Comparison of ENCODE assay signal across 8 cellular contexts in genomic region chr20:25178563-25179438, GRCh38. TPM values are rescaled to one million over a fixed set of nuclear protein-coding genes. Genes with fewer than 3 reads are reported as not detected.
DNase-seq lines count a peak whose midpoint lies in the region; ATAC-seq and TF ChIP-seq lines count a peak whose summit lies in the region.

No MANE protein-coding gene starts in this region.

- no peak for TF ChIP-seq POLR2A in erythroblast (IDR thresholded peaks at IDR 0.05; ENCODE audit: low read length)

- DNase-seq in A172 (ENCODE audit: low spot score): peak; percentile 92
- DNase-seq in ELR (ENCODE audit: low read depth): peak; percentile 96
- peak; percentile 98 for DNase-seq in M059J (ENCODE audit: low read depth)
- peak; percentile 30 to 51 for DNase-seq in erythroblast (lab: John Stamatoyannopoulos, UW)
- peak; percentile 20 for DNase-seq in nephron progenitor cell
- DNase-seq in effector CD8-positive, alpha-beta T cell (lab: John Stamatoyannopoulos, UW): no peak

- peak; percentile 89 for ATAC-seq in SK-N-SH treated with all-trans-retinoic acid at 6 μM for 48 hours
- ATAC-seq in HG02798 (IDR thresholded peaks at IDR 0.05; ENCODE audit: poor library complexity, unreplicated experiment): no peak

- no peaks in the 10 kb centered on the region for H3K4me1 Mint-ChIP-seq in nephron progenitor cell

- peak; percentile 74 for TF ChIP-seq CTCF in nephron progenitor cell (IDR thresholded peaks at IDR 0.05)

- no peak overlapping the region for H3K4me3 Mint-ChIP-seq in nephron progenitor cell

- H3K27me3 Mint-ChIP-seq in nephron progenitor cell (ENCODE audit: low read depth, poor library complexity): peaks cover 45% of the 10 kb centered on the region

- no peak overlapping the region for H3K27ac Mint-ChIP-seq in nephron progenitor cell

- peaks cover 20% of the 10 kb centered on the region for H3K9me3 Mint-ChIP-seq in nephron progenitor cell

- H3K36me3 Mint-ChIP-seq in nephron progenitor cell (ENCODE audit: low read depth): no peaks in the 10 kb centered on the region

TF ChIP-seq in SK-N-SH treated with all-trans-retinoic acid at 6 μM for 48 hours, 23 proteins besides CTCF, POLR2A, EP300 and RAD21:
- TF ChIP-seq PATZ1 (CRISPR knock-in tag; IDR thresholded peaks at IDR 0.05; ENCODE audit: borderline replicate concordance) (no peak), POU6F1 (CRISPR knock-in tag; IDR thresholded peaks at IDR 0.05; ENCODE audit: borderline replicate concordance, low read depth) (no peak), BACH2 (CRISPR knock-in tag; IDR thresholded peaks at IDR 0.05; ENCODE audit: borderline replicate concordance) (no peak), ESRRG (CRISPR knock-in tag; IDR thresholded peaks at IDR 0.05) (no peak), TSHZ2 (CRISPR knock-in tag; IDR thresholded peaks at IDR 0.05) (no peak), RARB (CRISPR knock-in tag; IDR thresholded peaks at IDR 0.05) (no peak), SNAI2 (CRISPR knock-in tag; IDR thresholded peaks at IDR 0.05) (no peak), OSR1 (CRISPR knock-in tag; IDR thresholded peaks at IDR 0.05) (no peak), ZFP30 (CRISPR knock-in tag; IDR thresholded peaks at IDR 0.05) (no peak), ZC3H10 (CRISPR knock-in tag; IDR thresholded peaks at IDR 0.05) (no peak), CSDC2 (CRISPR knock-in tag; IDR thresholded peaks at IDR 0.05) (no peak), ZNF565 (CRISPR knock-in tag; conservative IDR thresholded peaks at IDR 0.05; ENCODE audit: low read depth) (no peak), ZFP3 (CRISPR knock-in tag; IDR thresholded peaks at IDR 0.05) (no peak), TOX (CRISPR knock-in tag; IDR thresholded peaks at IDR 0.05; ENCODE audit: borderline replicate concordance) (no peak), ISL1 (CRISPR knock-in tag; IDR thresholded peaks at IDR 0.05) (no peak), CSRNP3 (CRISPR knock-in tag; IDR thresholded peaks at IDR 0.05) (no peak), ZNF8 (CRISPR knock-in tag; IDR thresholded peaks at IDR 0.05) (no peak), PPARA (CRISPR knock-in tag; IDR thresholded peaks at IDR 0.05; ENCODE audit: borderline replicate concordance) (no peak), GLIS3 (CRISPR knock-in tag; IDR thresholded peaks at IDR 0.05) (no peak), ARNTL (CRISPR knock-in tag; IDR thresholded peaks at IDR 0.05; ENCODE audit: borderline replicate concordance, low read depth) (no peak)
TF ChIP-seq in SK-N-SH treated with all-trans-retinoic acid at 6 μM for 48 hours: peak in this region for 0.

RNA-seq across cellular contexts. Expression of gene ENTPD6, which starts 16.7 kb away (rescaled TPM):
- 62.4 and 69.7 TPM in 2 replicates for total RNA-seq in A172 (2014; rRNA removed; shearing (Covaris generic))
- 57.9 and 67.9 TPM in 2 replicates for total RNA-seq in M059J (2014; rRNA removed; shearing (Covaris generic))
